28 cellular contexts compared by ENCODE assay signal in the genomic region with DNA sequence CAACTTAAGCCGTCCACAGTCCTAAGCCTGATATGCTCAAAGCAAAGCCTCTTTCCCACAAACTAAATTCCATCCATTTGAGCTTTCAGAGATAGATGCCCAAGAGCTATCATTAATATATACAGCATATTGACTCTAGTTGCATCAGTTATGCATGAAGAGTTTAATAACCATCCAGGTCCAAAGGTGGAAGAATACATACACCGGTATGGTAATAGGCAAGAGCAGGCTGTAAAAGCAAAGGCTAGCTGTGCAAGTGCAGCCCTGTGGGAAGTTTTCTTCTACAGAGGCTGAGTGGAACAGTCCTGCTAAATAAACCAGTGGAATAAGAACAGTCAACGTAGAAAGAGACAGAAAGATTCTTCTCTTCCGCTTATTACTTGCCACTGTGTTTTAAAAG.
"Had no signal": no experiment of that assay in that cellular context is flagged by ENCODE, and none has a peak within 500 bp of the region (broad histone marks: within the 10 kb centered on the region; RNA-seq: fewer than 3 reads in every experiment).

No MANE protein-coding gene starts in this region.

- H3K4me3 Mint-ChIP-seq: activated CD4-positive, alpha-beta memory T cell treated with anti-CD3 and anti-CD28 coated beads for 36 hours; activated CD4-positive, alpha-beta T cell treated with anti-CD3 and anti-CD28 coated beads, Interleukin-2, amount 10 ng/mL, durations not matched to agents 24 days and 14 days; activated naive CD4-positive, alpha-beta T cell treated with anti-CD3 and anti-CD28 coated beads, Interleukin-2, amount 10 ng/mL, durations not matched to agents 7 days and 5 days; activated naive CD8-positive, alpha-beta T cell treated with anti-CD3 and anti-CD28 coated beads, Interleukin-2, amount 10 ng/mL, durations not matched to agents 7 days and 5 days; activated T-cell treated with anti-CD3 and anti-CD28 coated beads, Interleukin-2, amount 50 U/mL, for 24 hours; central memory CD8-positive, alpha-beta T cell; naive thymus-derived CD8-positive, alpha-beta T cell; stimulated activated memory B cell treated with anti-CD40 and anti-IgM and Interleukin-4, amounts not matched to agents 10 μg/mL and 1 μg/mL and 100 μg/mL, for 72 hours; stimulated activated naive CD8-positive, alpha-beta T cell treated with anti-CD3 and anti-CD28 coated beads, Interleukin-15, amount 100 ng/mL, for 72 hours; T-helper 1 cell treated with Interleukin-12 subunit alpha and Interleukin-12 subunit beta and Interleukin-4 antibody, amounts not matched to agents 30 μg/mL and 1 μg/mL, for 36 hours had no signal

- H3K4me3 ChIP-seq: gastrocnemius medialis, upper lobe of left lung, vagina had no signal

- H3K4me1 ChIP-seq: gastrocnemius medialis, upper lobe of left lung, vagina had no signal

- ATAC-seq: activated CD4-positive, CD25-positive, alpha-beta regulatory T cell treated with anti-CD3 and anti-CD28 coated beads, Interleukin-2, amount 50 U/mL, for 24 hours; gastrocnemius medialis; left cardiac atrium; naive thymus-derived CD8-positive, alpha-beta T cell; stimulated activated memory B cell treated with anti-CD40 and anti-IgM and Interleukin-4, amounts not matched to agents 10 μg/mL and 1 μg/mL and 100 μg/mL, for 72 hours; stimulated activated naive CD8-positive, alpha-beta T cell treated with anti-CD3 and anti-CD28 coated beads, Interleukin-15, amount 100 ng/mL, for 72 hours had no signal

- H3K27ac Mint-ChIP-seq: activated CD4-positive, alpha-beta memory T cell treated with anti-CD3 and anti-CD28 coated beads for 36 hours; activated CD4-positive, alpha-beta T cell treated with anti-CD3 and anti-CD28 coated beads, Interleukin-2, amount 10 ng/mL, durations not matched to agents 24 days and 14 days; activated naive CD4-positive, alpha-beta T cell treated with anti-CD3 and anti-CD28 coated beads, Interleukin-2, amount 10 ng/mL, durations not matched to agents 7 days and 5 days; activated naive CD8-positive, alpha-beta T cell treated with anti-CD3 and anti-CD28 coated beads, Interleukin-2, amount 10 ng/mL, durations not matched to agents 7 days and 5 days; activated T-cell treated with anti-CD3 and anti-CD28 coated beads, Interleukin-2, amount 50 U/mL, for 24 hours; stimulated activated memory B cell treated with anti-CD40 and anti-IgM and Interleukin-4, amounts not matched to agents 10 μg/mL and 1 μg/mL and 100 μg/mL, for 72 hours; stimulated activated naive CD8-positive, alpha-beta T cell treated with anti-CD3 and anti-CD28 coated beads, Interleukin-15, amount 100 ng/mL, for 72 hours; T-helper 1 cell treated with Interleukin-12 subunit alpha and Interleukin-12 subunit beta and Interleukin-4 antibody, amounts not matched to agents 30 μg/mL and 1 μg/mL, for 36 hours had no signal

- H3K4me1 Mint-ChIP-seq: activated CD4-positive, alpha-beta T cell treated with anti-CD3 and anti-CD28 coated beads, Interleukin-2, amount 10 ng/mL, durations not matched to agents 24 days and 14 days; activated naive CD4-positive, alpha-beta T cell treated with anti-CD3 and anti-CD28 coated beads, Interleukin-2, amount 10 ng/mL, durations not matched to agents 7 days and 5 days; central memory CD8-positive, alpha-beta T cell; stimulated activated memory B cell treated with anti-CD40 and anti-IgM and Interleukin-4, amounts not matched to agents 10 μg/mL and 1 μg/mL and 100 μg/mL, for 72 hours had no signal

- DNase-seq: activated CD4-positive, alpha-beta memory T cell treated with anti-CD3 and anti-CD28 coated beads for 36 hours; activated CD4-positive, alpha-beta T cell treated with anti-CD3 and anti-CD28 coated beads, Interleukin-2, amount 10 ng/mL, durations not matched to agents 24 days and 14 days; activated CD8-positive, alpha-beta memory T cell treated with anti-CD3 and anti-CD28 coated beads, Interleukin-2, amount 50 U/mL, for 48 hours; activated naive CD4-positive, alpha-beta T cell treated with anti-CD3 and anti-CD28 coated beads, Interleukin-2, amount 10 ng/mL, durations not matched to agents 7 days and 5 days; activated naive CD8-positive, alpha-beta T cell treated with anti-CD3 and anti-CD28 coated beads, Interleukin-2, amount 10 ng/mL, durations not matched to agents 7 days and 5 days; activated T-cell treated with anti-CD3 and anti-CD28 coated beads, Interleukin-2, amount 50 U/mL, for 24 hours; amniotic stem cell; dermis blood vessel endothelial cell; effector CD8-positive, alpha-beta T cell; gastrocnemius medialis; glutamatergic neuron; hippocampal formation; left cardiac atrium; mammary epithelial cell; naive thymus-derived CD8-positive, alpha-beta T cell; posterior cingulate gyrus; stimulated activated CD4-positive, alpha-beta T cell treated with anti-CD3 and anti-CD28 coated beads, Interleukin-4, amount 100 ng/mL, for 4 hours; stimulated activated CD8-positive, alpha-beta memory T cell treated with anti-CD3 and anti-CD28 coated beads, Interleukin-4, amount 100 ng/mL, for 48 hours; stimulated activated naive CD8-positive, alpha-beta T cell treated with anti-CD3 and anti-CD28 coated beads, Interleukin-15, amount 100 ng/mL, for 72 hours; substantia nigra; T-helper 9 cell; WERI-Rb-1 had no signal

- H3K27ac ChIP-seq: gastrocnemius medialis, upper lobe of left lung, vagina, WERI-Rb-1 had no signal

- H3K9me3 ChIP-seq: gastrocnemius medialis, upper lobe of left lung, vagina had no signal

- H3K36me3 ChIP-seq: vagina had no signal

- H3K9me3 Mint-ChIP-seq: activated CD4-positive, alpha-beta memory T cell treated with anti-CD3 and anti-CD28 coated beads for 36 hours; activated CD4-positive, alpha-beta T cell treated with anti-CD3 and anti-CD28 coated beads, Interleukin-2, amount 10 ng/mL, durations not matched to agents 24 days and 14 days; activated naive CD4-positive, alpha-beta T cell treated with anti-CD3 and anti-CD28 coated beads, Interleukin-2, amount 10 ng/mL, durations not matched to agents 7 days and 5 days; activated naive CD8-positive, alpha-beta T cell treated with anti-CD3 and anti-CD28 coated beads, Interleukin-2, amount 10 ng/mL, durations not matched to agents 7 days and 5 days; activated T-cell treated with anti-CD3 and anti-CD28 coated beads, Interleukin-2, amount 50 U/mL, for 24 hours; central memory CD8-positive, alpha-beta T cell; stimulated activated memory B cell treated with anti-CD40 and anti-IgM and Interleukin-4, amounts not matched to agents 10 μg/mL and 1 μg/mL and 100 μg/mL, for 72 hours; stimulated activated naive CD8-positive, alpha-beta T cell treated with anti-CD3 and anti-CD28 coated beads, Interleukin-15, amount 100 ng/mL, for 72 hours; T-helper 1 cell treated with Interleukin-12 subunit alpha and Interleukin-12 subunit beta and Interleukin-4 antibody, amounts not matched to agents 30 μg/mL and 1 μg/mL, for 36 hours had no signal

- H3K27me3 Mint-ChIP-seq: activated CD4-positive, alpha-beta memory T cell treated with anti-CD3 and anti-CD28 coated beads for 36 hours; activated CD4-positive, alpha-beta T cell treated with anti-CD3 and anti-CD28 coated beads, Interleukin-2, amount 10 ng/mL, durations not matched to agents 24 days and 14 days; activated naive CD4-positive, alpha-beta T cell treated with anti-CD3 and anti-CD28 coated beads, Interleukin-2, amount 10 ng/mL, durations not matched to agents 7 days and 5 days; activated naive CD8-positive, alpha-beta T cell treated with anti-CD3 and anti-CD28 coated beads, Interleukin-2, amount 10 ng/mL, durations not matched to agents 7 days and 5 days; activated T-cell treated with anti-CD3 and anti-CD28 coated beads, Interleukin-2, amount 50 U/mL, for 24 hours; central memory CD8-positive, alpha-beta T cell; naive thymus-derived CD8-positive, alpha-beta T cell; stimulated activated memory B cell treated with anti-CD40 and anti-IgM and Interleukin-4, amounts not matched to agents 10 μg/mL and 1 μg/mL and 100 μg/mL, for 72 hours; stimulated activated naive CD8-positive, alpha-beta T cell treated with anti-CD3 and anti-CD28 coated beads, Interleukin-15, amount 100 ng/mL, for 72 hours had no signal

- H3K27me3 ChIP-seq: gastrocnemius medialis, upper lobe of left lung, vagina had no signal
